ENCODE assay signal across 1 cellular context in genomic region chr21:34524671-34525601, GRCh38.
TF ChIP-seq lines count a peak whose summit lies in the region.

No MANE protein-coding gene starts in this region.

TF ChIP-seq in H1, 55 proteins besides CTCF, POLR2A, EP300 and RAD21:
- TF ChIP-seq KDM1A (IDR thresholded peaks at IDR 0.05; ENCODE audit: borderline replicate concordance, low read length) (no peak), POLR2AphosphoS5 (IDR thresholded peaks at IDR 0.05; ENCODE audit: low read depth, low read length) (peak; percentile 41; the same call in 1 of the 2 replicates), TAF7 (optimal IDR thresholded peaks at IDR 0.05; ENCODE audit: borderline replicate concordance, low read depth, low read length) (no peak), YY1 (IDR thresholded peaks at IDR 0.05; ENCODE audit: low read depth, low read length) (0 out of 2 replicates have a peak, but pooled peaks have one; percentile 23), SP1 (IDR thresholded peaks at IDR 0.05; ENCODE audit: low read depth, low read length) (peak; percentile 34; the same call in 1 of the 2 replicates), TBP (IDR thresholded peaks at IDR 0.05; ENCODE audit: low read depth, low read length) (no peak), RBBP5 (IDR thresholded peaks at IDR 0.05; ENCODE audit: borderline replicate concordance, low read depth, low read length) (no peak), NANOG (IDR thresholded peaks at IDR 0.05; ENCODE audit: insufficient read depth, low read depth, low read length, poor library complexity, severe bottlenecking) (no peak), EZH2 (IDR thresholded peaks at IDR 0.05; ENCODE audit: low read depth, low read length, severe bottlenecking) (no peak), BACH1 (IDR thresholded peaks at IDR 0.05; ENCODE audit: low read length) (no peak), ATF3 (IDR thresholded peaks at IDR 0.05; ENCODE audit: insufficient read depth, low read depth, low read length) (no peak), BCL11A (IDR thresholded peaks at IDR 0.05; ENCODE audit: low read depth in 2 of 2, low read length in 2 of 2) (no peak), SRF (IDR thresholded peaks at IDR 0.05; ENCODE audit: low read depth, low read length) (no peak), CBX8 (IDR thresholded peaks at IDR 0.05; ENCODE audit: borderline replicate concordance, low read depth, low read length) (no peak), JUND (IDR thresholded peaks at IDR 0.05; ENCODE audit: low read length) (no peak), E2F6 (IDR thresholded peaks at IDR 0.05) (peak; percentile 74), GABPA (IDR thresholded peaks at IDR 0.05; ENCODE audit: borderline replicate concordance, insufficient read depth, low read length) (no peak), GTF2F1 (IDR thresholded peaks at IDR 0.05; ENCODE audit: borderline replicate concordance, low read depth, low read length) (no peak), TEAD4 (IDR thresholded peaks at IDR 0.05; ENCODE audit: low read depth, low read length) (peak; percentile 80), KDM5A (IDR thresholded peaks at IDR 0.05; ENCODE audit: low read length) (no peak), TAF1 (IDR thresholded peaks at IDR 0.05; ENCODE audit: low read depth, low read length) (no peak), CTBP2 (IDR thresholded peaks at IDR 0.05; ENCODE audit: borderline replicate concordance, insufficient read depth, insufficient read length, low read length) (no peak), KDM4A (IDR thresholded peaks at IDR 0.05; ENCODE audit: low read depth, low read length, severe bottlenecking) (no peak), MAX (IDR thresholded peaks at IDR 0.05) (peak; percentile 64), RNF2 (IDR thresholded peaks at IDR 0.05; ENCODE audit: borderline replicate concordance, low read depth, low read length, missing control alignments, poor library complexity, severe bottlenecking) (no peak), EGR1 (IDR thresholded peaks at IDR 0.05; ENCODE audit: borderline replicate concordance, low read depth, low read length) (no peak), SAP30 (IDR thresholded peaks at IDR 0.05; ENCODE audit: insufficient read depth, insufficient replicate concordance, low read length) (no peak)
TF ChIP-seq in H1: peak in this region for 6.
